ENCODE assay signal across 8 cellular contexts in genomic region chr3:170154569-170155143, GRCh38. TPM values are rescaled to one million over a fixed set of nuclear protein-coding genes. Genes with fewer than 3 reads are reported as not detected.
DNase-seq lines count a peak whose midpoint lies in the region; ATAC-seq and TF ChIP-seq lines count a peak whose summit lies in the region.

No MANE protein-coding gene starts in this region.

- no peak for TF ChIP-seq RAD21 in SK-N-SH (IDR thresholded peaks at IDR 0.05; ENCODE audit: low read length)

- H4K20me1 ChIP-seq in SK-N-SH (ENCODE audit: insufficient read depth) (peaks cover 18% of the 10 kb centered on the region), osteoblast (ENCODE audit: insufficient read depth, low read length) (peaks cover 19% of the 10 kb centered on the region)

- no peaks in the 10 kb centered on the region for H3K27me3 Mint-ChIP-seq in activated naive CD4-positive, alpha-beta T cell treated with anti-CD3 and anti-CD28 coated beads, Interleukin-2, amount 50 U/mL, for 24 hours

- H3K27ac ChIP-seq in SK-N-SH (ENCODE audit: low read depth in 2 of 2, low read length in 1 of 2): peak overlapping the region; percentile 34 to 57
- H3K27ac ChIP-seq in osteoblast (ENCODE audit: low read depth, low read length): peak overlapping the region; percentile 14
- H3K27ac ChIP-seq in right cardiac atrium (ENCODE audit: low read length): no peak overlapping the region

- H3K36me3 Mint-ChIP-seq in activated naive CD4-positive, alpha-beta T cell treated with anti-CD3 and anti-CD28 coated beads, Interleukin-2, amount 50 U/mL, for 24 hours: peaks cover 8% of the 10 kb centered on the region

- H3K4me1 ChIP-seq in SK-N-SH (ENCODE audit: control insufficient read depth in 1 of 2, insufficient read depth in 2 of 2, low read depth in 1 of 2, low read length in 1 of 2) (peaks cover 4 to 10% of the 10 kb centered on the region in 2 experiments; a peak in 3 of 4 replicates), osteoblast (ENCODE audit: insufficient read depth, low read length) (peaks cover 19% of the 10 kb centered on the region), right cardiac atrium (ENCODE audit: control insufficient read depth, insufficient read depth, low read length) (peaks cover 7% of the 10 kb centered on the region)

- peaks cover 16% of the 10 kb centered on the region for H3F3A ChIP-seq in SK-N-SH (replicated peaks; ENCODE audit: insufficient read depth)

- H3K27me3 ChIP-seq in SK-N-SH (ENCODE audit: insufficient read depth): no peaks in the 10 kb centered on the region
- H3K27me3 ChIP-seq in osteoblast (ENCODE audit: insufficient read depth, low read length): no peaks in the 10 kb centered on the region
- no peaks in the 10 kb centered on the region for H3K27me3 ChIP-seq in right cardiac atrium (ENCODE audit: control insufficient read depth, insufficient read depth)

- H3K4me3 ChIP-seq in SK-N-SH (ENCODE audit: low read depth in 2 of 2, low read length in 1 of 2) (no peak overlapping the region), osteoblast (ENCODE audit: insufficient read depth, low read length) (no peak overlapping the region), right cardiac atrium (ENCODE audit: low read length) (no peak overlapping the region)

- intact Hi-C loops in right cardiac atrium (cut with DNase I): no loop called here

- H3K9me3 ChIP-seq in SK-N-SH (no peaks in the 10 kb centered on the region), osteoblast (ENCODE audit: low read depth, low read length) (no peaks in the 10 kb centered on the region), right cardiac atrium (ENCODE audit: control insufficient read depth, low read length) (no peaks in the 10 kb centered on the region)

- WGBS in SK-N-SH (ENCODE audit: low lambda C conversion rate): 72% methylated on average over 3 of the region's 3 CpGs
- 35% methylated on average over 3 of the region's 3 CpGs for WGBS in right cardiac atrium

- no peak overlapping the region for H3K9ac ChIP-seq in SK-N-SH

- no peaks in the 10 kb centered on the region for H3K9me3 Mint-ChIP-seq in activated naive CD4-positive, alpha-beta T cell treated with anti-CD3 and anti-CD28 coated beads, Interleukin-2, amount 50 U/mL, for 24 hours

- TF ChIP-seq CTCF in SK-N-SH (IDR thresholded peaks at IDR 0.05): no peak
- no peak for TF ChIP-seq CTCF in osteoblast (IDR thresholded peaks at IDR 0.05; ENCODE audit: extremely low read depth, low read depth, low read length)

- TF ChIP-seq EP300 in SK-N-SH (IDR thresholded peaks at IDR 0.05; ENCODE audit: borderline replicate concordance in 1 of 2, low read depth in 1 of 2, low read length in 1 of 2): no peak

- no peak for DNase-seq in activated naive CD4-positive, alpha-beta T cell treated with Interleukin-2 at 50 U/mL for 16 hours
- peak; percentile 38 for DNase-seq in SK-N-SH
- peak; percentile 66 for DNase-seq in osteoblast (ENCODE audit: insufficient read length, low spot score, missing footprints)
- no peak for DNase-seq in NCI-H2107 treated with DMSO at 0.1 percent for 48 hours (lab: John Stamatoyannopoulos, UW; ENCODE audit: unreplicated experiment)
- DNase-seq in 8988T: no peak
- no peak for DNase-seq in right cardiac atrium

- peak overlapping the region; percentile 42; the same call in 1 of the 2 replicates for H3K4me2 ChIP-seq in SK-N-SH
- H3K4me2 ChIP-seq in osteoblast (ENCODE audit: insufficient read depth, low read length): peak overlapping the region; percentile 20

- H3K79me2 ChIP-seq in SK-N-SH (ENCODE audit: insufficient read depth): peaks cover 91% of the 10 kb centered on the region
- H3K79me2 ChIP-seq in osteoblast (ENCODE audit: insufficient read depth, low read length): peaks cover 79% of the 10 kb centered on the region

- H3K4me3 Mint-ChIP-seq in activated naive CD4-positive, alpha-beta T cell treated with anti-CD3 and anti-CD28 coated beads, Interleukin-2, amount 50 U/mL, for 24 hours: peak overlapping the region; percentile 60

- peak overlapping the region; percentile 88 for H3K27ac Mint-ChIP-seq in activated naive CD4-positive, alpha-beta T cell treated with anti-CD3 and anti-CD28 coated beads, Interleukin-2, amount 50 U/mL, for 24 hours

- H3K36me3 ChIP-seq in SK-N-SH (replicated peaks in 1 of 2; ENCODE audit: control insufficient read depth in 1 of 2, insufficient read depth in 2 of 2, low read length in 1 of 2): peaks cover 6 to 25% of the 10 kb centered on the region in 2 experiments
- peaks cover 18% of the 10 kb centered on the region for H3K36me3 ChIP-seq in osteoblast (ENCODE audit: insufficient read depth, low read length)

- H2AFZ ChIP-seq in SK-N-SH (ENCODE audit: low read depth): no peak overlapping the region
- no peak overlapping the region for H2AFZ ChIP-seq in osteoblast (ENCODE audit: low read length)

- ATAC-seq in HG03045 (IDR thresholded peaks at IDR 0.05; ENCODE audit: unreplicated experiment): peak; percentile 72
- ATAC-seq in right cardiac atrium: no peak

- no peaks in the 10 kb centered on the region for H3K9me2 ChIP-seq in SK-N-SH

- H3K4me1 Mint-ChIP-seq in activated naive CD4-positive, alpha-beta T cell treated with anti-CD3 and anti-CD28 coated beads, Interleukin-2, amount 50 U/mL, for 24 hours: peaks cover 62% of the 10 kb centered on the region

- CTCF ChIA-PET in SK-N-SH (lab: Yijun Ruan, JAX): interaction anchor here (1.0 kb wide), 1 partner anchor 19 kb away, joined by 4 read pairs; no protein-coding TSS in a partner anchor

- POLR2A ChIA-PET in SK-N-SH (lab: Yijun Ruan, JAX): no interaction called here

TF ChIP-seq in SK-N-SH, 30 proteins besides CTCF, POLR2A, EP300 and RAD21:
- TF ChIP-seq GABPA (IDR thresholded peaks at IDR 0.05; ENCODE audit: low read depth) (no peak), TCF12 (IDR thresholded peaks at IDR 0.05) (peak; percentile 37; the same call in 1 of the 2 replicates), FOSL2 (IDR thresholded peaks at IDR 0.05; ENCODE audit: borderline replicate concordance, low read depth) (no peak), PBX3 (IDR thresholded peaks at IDR 0.05) (peak; percentile 19; the same call in 1 of the 2 replicates)

RNA-seq across cellular contexts. Expression of gene PHC3, which starts 26.9 kb away (rescaled TPM):
- 9.2 and 12.5 TPM in 2 replicates for polyA plus RNA-seq in SK-N-SH (2012; rRNA removed)
- 7.1 and 7.8 TPM in 2 replicates for polyA plus RNA-seq in SK-N-SH (2012; cell fraction: cytosol; rRNA removed)
- 18.3 and 26.6 TPM in 2 replicates for polyA plus RNA-seq in SK-N-SH (2012; cell fraction: nucleus; rRNA removed)
- total RNA-seq in osteoblast: 36.9 and 47.1 TPM in 2 replicates
- total RNA-seq in right cardiac atrium: 10 to 100 TPM; 52.9 to 62.4 (median 61.0) TPM
- polyA plus RNA-seq in right cardiac atrium: 6.2 TPM

Comparison
In these comparisons a context has a peak if more than half of its experiments do, and no peak if none do; other contexts are left out.
1. DNase-seq: peak in SK-N-SH (single experiment) and osteoblast (single experiment); none in activated naive CD4-positive, alpha-beta T cell treated with Interleukin-2 at 50 U/mL for 16 hours (single experiment), NCI-H2107 treated with DMSO at 0.1 percent for 48 hours (single experiment), 8988T (single experiment) and right cardiac atrium (0 of 3).